In genomic region chr12:19273482-19274330, GRCh38 we compare ENCODE assay signal across 8 cellular contexts.
DNase-seq lines count a peak whose midpoint lies in the region; ATAC-seq and TF ChIP-seq lines count a peak whose summit lies in the region.

No MANE protein-coding gene starts in this region.

- ATAC-seq in GM21619 (IDR thresholded peaks at IDR 0.05; ENCODE audit: unreplicated experiment) (no peak), HG03039 (IDR thresholded peaks at IDR 0.05; ENCODE audit: unreplicated experiment) (no peak)

- H3K4me3 ChIP-seq in fibroblast of the aortic adventitia (ENCODE audit: low read depth, low read length), result no peak overlapping the region

- DNase-seq in GM04504 (ENCODE audit: low read depth), result peak; percentile 89
- peak; percentile 23 for DNase-seq in NCI-H446 treated with DMSO at 0.1 percent for 48 hours (lab: John Stamatoyannopoulos, UW)
- DNase-seq in activated CD8-positive, alpha-beta memory T cell treated with anti-CD3 and anti-CD28 coated beads, Interleukin-2, amount 50 U/mL, for 24 hours (ENCODE audit: extremely low read depth), result peak; percentile 20
- DNase-seq in fibroblast of the aortic adventitia (ENCODE audit: low read depth), result peak; percentile 96
- peak; percentile 94 for DNase-seq in pulmonary artery endothelial cell (ENCODE audit: low read depth, low spot score)
- no peak for DNase-seq in inferior parietal cortex (ENCODE audit: extremely low spot score)

- TF ChIP-seq CTCF in fibroblast of the aortic adventitia (IDR thresholded peaks at IDR 0.05; ENCODE audit: insufficient read depth, low read length), result no peak
